16 cellular contexts compared by ENCODE assay signal in genomic region chr19:35476149-35476548, GRCh38. TPM values are rescaled to one million over a fixed set of nuclear protein-coding genes. Genes with fewer than 3 reads are reported as not detected.
DNase-seq lines count a peak whose midpoint lies in the region; ATAC-seq and TF ChIP-seq lines count a peak whose summit lies in the region.
"Had no signal": no experiment of that assay in that cellular context is flagged by ENCODE, and none has a peak within 500 bp of the region (broad histone marks: within the 10 kb centered on the region; RNA-seq: fewer than 3 reads in every experiment).

No MANE protein-coding gene starts in this region.

- TF ChIP-seq CTCF in GM12873 (IDR thresholded peaks at IDR 0.05; ENCODE audit: insufficient read depth, low read depth, low read length, missing control alignments) (peak; percentile 52), PC-3 (conservative IDR thresholded peaks at IDR 0.05; ENCODE audit: low read depth, low read length) (peak; percentile 35; the same call in 1 of the 2 replicates)

- H4K20me1 ChIP-seq in PC-3 (ENCODE audit: low read length), result no peaks in the 10 kb centered on the region

- H3K9me3 ChIP-seq in PC-3 (ENCODE audit: low read length), result no peaks in the 10 kb centered on the region
- H3K9me3 ChIP-seq: thoracic aorta had no signal

- intact Hi-C loops in PC-3 (cut with micrococcal nuclease), result no loop called here

- no peak overlapping the region for H3K27ac ChIP-seq in PC-3 (ENCODE audit: low read length)
- H3K27ac ChIP-seq: thoracic aorta had no signal

- H3K4me2 ChIP-seq in PC-3 (ENCODE audit: low read length), result no peak overlapping the region

- H3K27me3 ChIP-seq in PC-3 (ENCODE audit: low read length), result no peaks in the 10 kb centered on the region

- H3K4me3 ChIP-seq in PC-3 (ENCODE audit: low read length), result no peak overlapping the region
- H3K4me3 ChIP-seq: thoracic aorta had no signal

- POLR2A ChIA-PET in PC-3 (lab: Charles Lee; ENCODE audit: unreplicated experiment), result no interaction called here

- no peaks in the 10 kb centered on the region for H3K36me3 ChIP-seq in PC-3 (ENCODE audit: low read depth, low read length)
- H3K36me3 ChIP-seq: thoracic aorta had no signal

- no peaks in the 10 kb centered on the region for H3K4me1 ChIP-seq in PC-3 (ENCODE audit: insufficient read depth, low read length)

- H2AFZ ChIP-seq in PC-3 (ENCODE audit: low read length), result no peak overlapping the region

- H3F3A ChIP-seq in PC-3 (ENCODE audit: low read length, unreplicated experiment), result no peaks in the 10 kb centered on the region

- H3K9me2 ChIP-seq in PC-3 (replicated peaks; ENCODE audit: low read length), result no peaks in the 10 kb centered on the region

- CTCF ChIA-PET in PC-3 (lab: Charles Lee), result no interaction called here

- H3K79me2 ChIP-seq in PC-3 (ENCODE audit: low read length), result no peaks in the 10 kb centered on the region

- no TSS peak for BruUV-seq in PC-3 (replicated peaks; lab: Mats Ljungman, UMichigan)

- DNase-seq in NCI-H748 (lab: John Stamatoyannopoulos, UW; ENCODE audit: unreplicated experiment) (peak; percentile 14), NCI-H748 treated with DMSO at 0.1 percent for 48 hours (lab: John Stamatoyannopoulos, UW) (no peak), PC-3 (no peak), iPS-NIHi11 (ENCODE audit: low spot score) (peak; percentile 65), amygdala (lab: John Stamatoyannopoulos, UW) (no peak)
- DNase-seq: ACHN; activated CD8-positive, alpha-beta memory T cell treated with anti-CD3 and anti-CD28 coated beads, Interleukin-2, amount 50 U/mL, for 4 hours; left cardiac atrium; NCI-H187 treated with DMSO at 0.1 percent for 48 hours had no signal

- ATAC-seq in PC-3 (no peak), HG03442 (IDR thresholded peaks at IDR 0.05; ENCODE audit: unreplicated experiment) (no peak), HG03457 (IDR thresholded peaks at IDR 0.05; ENCODE audit: unreplicated experiment) (no peak)
- ATAC-seq: left cardiac atrium; natural killer cell treated with Interleukin-12 subunit alpha and Interleukin-12 subunit beta and Interleukin-15 and Interleukin-18, amount 100 ng/mL, for 72 hours; sciatic nerve had no signal

- H3K9ac ChIP-seq in PC-3 (ENCODE audit: low read length), result no peak overlapping the region

RNA-seq across cellular contexts. Expression of gene KRTDAP, which starts 14.1 kb away (rescaled TPM):
- not detected in 2 replicates for total RNA-seq in PC-3 (2014; rRNA removed)
- total RNA-seq: frontal cortex; left cardiac atrium; natural killer cell treated with Interleukin-12 subunit alpha and Interleukin-12 subunit beta and Interleukin-15 and Interleukin-18, amount 100 ng/mL, for 72 hours; sciatic nerve had no signal

RNA-seq across cellular contexts. Expression of gene FFAR2, which starts 28.1 kb away (rescaled TPM):
- not detected in 2 replicates for total RNA-seq in PC-3 (2014; rRNA removed)
- total RNA-seq: natural killer cell treated with Interleukin-12 subunit alpha and Interleukin-12 subunit beta and Interleukin-15 and Interleukin-18, amount 100 ng/mL, for 72 hours had no signal

RNA-seq across cellular contexts. Expression of gene DMKN, which starts 37.3 kb away (rescaled TPM):
- total RNA-seq in PC-3 (2014; rRNA removed), result 128 and 144 TPM in 2 replicates

RNA-seq across cellular contexts. Expression of gene SBSN, which starts 52.0 kb away (rescaled TPM):
- total RNA-seq in PC-3 (2014; rRNA removed), result 0.26 and 2.1 TPM in 2 replicates
- total RNA-seq: frontal cortex; left cardiac atrium; natural killer cell treated with Interleukin-12 subunit alpha and Interleukin-12 subunit beta and Interleukin-15 and Interleukin-18, amount 100 ng/mL, for 72 hours; sciatic nerve had no signal

RNA-seq across cellular contexts. Expression of gene GAPDHS, which starts 57.1 kb away (rescaled TPM):
- total RNA-seq in PC-3 (2014; rRNA removed), result not detected in 2 replicates
- total RNA-seq: frontal cortex; left cardiac atrium; natural killer cell treated with Interleukin-12 subunit alpha and Interleukin-12 subunit beta and Interleukin-15 and Interleukin-18, amount 100 ng/mL, for 72 hours; sciatic nerve; thoracic aorta had no signal

Comparison
In these comparisons a context has a peak if more than half of its experiments do, and no peak if none do; other contexts are left out.
1. DNase-seq: peak in NCI-H748 (single experiment) and iPS-NIHi11 (single experiment); none in NCI-H748 treated with DMSO at 0.1 percent for 48 hours (single experiment), PC-3 (single experiment) and amygdala (0 of 56).